Comparison of ENCODE assay signal across 18 cellular contexts in the genomic region with DNA sequence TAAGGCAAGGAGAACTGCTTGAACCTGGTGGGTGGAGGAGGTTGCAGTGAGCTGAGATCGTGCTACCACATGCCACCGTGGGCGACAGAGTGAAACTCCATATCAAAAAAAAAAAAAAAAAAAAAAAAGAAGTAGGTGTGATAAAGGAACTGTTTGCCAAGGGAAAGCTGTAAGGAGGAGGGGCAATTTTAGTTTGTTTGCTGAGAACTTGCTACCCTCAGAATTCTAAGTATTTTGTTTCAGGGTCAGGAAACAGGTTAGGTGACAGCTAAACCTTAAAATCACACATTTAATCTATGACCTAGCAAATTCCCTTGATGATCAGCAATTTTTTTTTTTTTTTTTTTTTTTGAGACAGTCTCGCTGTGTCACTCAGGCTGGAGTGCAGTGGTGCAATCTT. TPM values are rescaled to one million over a fixed set of nuclear protein-coding genes. Genes with fewer than 3 reads are reported as not detected.
DNase-seq lines count a peak whose midpoint lies in the region; ATAC-seq, FAIRE-seq and TF ChIP-seq lines count a peak whose summit lies in the region.
"Had no signal": no experiment of that assay in that cellular context is flagged by ENCODE, and none has a peak within 500 bp of the region (broad histone marks: within the 10 kb centered on the region; RNA-seq: fewer than 3 reads in every experiment).

No MANE protein-coding gene starts in this region.

- H3K27me3 ChIP-seq in upper lobe of right lung (no peaks in the 10 kb centered on the region), endodermal cell (ENCODE audit: control insufficient read depth, insufficient read depth, low read length, poor library complexity, severe bottlenecking) (no peaks in the 10 kb centered on the region)
- H3K27me3 ChIP-seq: BLaER1 treated with 17β-estradiol and CSF1 and Interleukin-3, amounts not matched to agents 10 nM and 100 nM had no signal

- DNase-seq in activated CD4-positive, alpha-beta T cell treated with anti-CD3 and anti-CD28 coated beads for 48 hours = peak; percentile 15
- no peak for DNase-seq in activated CD4-positive, alpha-beta T cell treated with anti-CD3 and anti-CD28 coated beads for 4 hours
- peak; percentile 20 for DNase-seq in stimulated activated CD4-positive, alpha-beta T cell treated with anti-CD3 and anti-CD28 coated beads, Interleukin-15, amount 100 ng/mL, for 24 hours
- no peak for DNase-seq in stimulated activated CD4-positive, alpha-beta T cell treated with anti-CD3 and anti-CD28 coated beads, Interleukin-4, amount 100 ng/mL, for 1 hour
- DNase-seq in immature natural killer cell (peak; percentile 43 to 72 (median 64)), upper lobe of right lung (no peak), endodermal cell (no peak), frontal cortex (ENCODE audit: low spot score in 2 of 2) (no peak)
- DNase-seq: 8988T, KG1, NCI-H1417 treated with DMSO at 0.1 percent for 48 hours, NCI-H1930, NCI-H2171, NCI-H446 treated with DMSO at 0.1 percent for 48 hours, NCI-H748 treated with DMSO at 0.1 percent for 48 hours, OCI-M1 had no signal

- H3K27ac Mint-ChIP-seq in immature natural killer cell (peak overlapping the region; percentile 40 to 91 (median 74)), endodermal cell (no peak overlapping the region)
- H3K27ac Mint-ChIP-seq: GM23338 had no signal

- H3K36me3 Mint-ChIP-seq in immature natural killer cell (peaks cover 0 to 7% (median 0%) of the 10 kb centered on the region in 3 donors), endodermal cell (ENCODE audit: low read depth) (peaks cover 5% of the 10 kb centered on the region)

- intact Hi-C loops in upper lobe of right lung (cut with DNase I) = no loop called here

- H3K9ac ChIP-seq in endodermal cell (ENCODE audit: extremely low read depth, low read length, poor library complexity, severe bottlenecking) = no peak overlapping the region
- H3K9ac ChIP-seq: BLaER1 treated with 17β-estradiol and CSF1 and Interleukin-3, amounts not matched to agents 10 nM and 100 nM had no signal

- FAIRE-seq in frontal cortex (lab: Jason Lieb, UNC) = no peak

- H3K4me1 Mint-ChIP-seq in immature natural killer cell (peaks cover 24 to 28% of the 10 kb centered on the region in 2 donors), endodermal cell (peaks cover 6% of the 10 kb centered on the region)
- H3K4me1 Mint-ChIP-seq: GM23338 had no signal

- TF ChIP-seq CTCF in upper lobe of right lung (IDR thresholded peaks at IDR 0.05) (no peak), endodermal cell (conservative IDR thresholded peaks at IDR 0.05) (no peak)

- H3K9me3 Mint-ChIP-seq in immature natural killer cell = no peaks in the 10 kb centered on the region
- peaks cover 7% of the 10 kb centered on the region for H3K9me3 Mint-ChIP-seq in endodermal cell

- H3K4me1 ChIP-seq in upper lobe of right lung (no peaks in the 10 kb centered on the region), endodermal cell (ENCODE audit: control insufficient read depth, insufficient read depth, low read length) (no peaks in the 10 kb centered on the region)
- H3K4me1 ChIP-seq: BLaER1 treated with 17β-estradiol and CSF1 and Interleukin-3, amounts not matched to agents 10 nM and 100 nM had no signal

- 80 to 100% methylated on average over 1 to 4 of the region's 4 CpGs for WGBS in endodermal cell (ENCODE audit: insufficient coverage in 1 of 2, insufficient read length in 1 of 2), 2 experiments

- H3K4me3 ChIP-seq in upper lobe of right lung (no peak overlapping the region), endodermal cell (ENCODE audit: low read length) (no peak overlapping the region)
- H3K4me3 ChIP-seq: BLaER1 treated with 17β-estradiol and CSF1 and Interleukin-3, amounts not matched to agents 10 nM and 100 nM; GM23338 had no signal

- H3K27ac ChIP-seq in upper lobe of right lung (no peak overlapping the region), endodermal cell (ENCODE audit: low read depth, low read length) (no peak overlapping the region)
- H3K27ac ChIP-seq: BLaER1 treated with 17β-estradiol and CSF1 and Interleukin-3, amounts not matched to agents 10 nM and 100 nM had no signal

- ATAC-seq in upper lobe of right lung = peak; percentile 62
- ATAC-seq: GM23338 had no signal

- peak overlapping the region; percentile 46 to 77 (median 56) for H3K4me3 Mint-ChIP-seq in immature natural killer cell
- no peak overlapping the region for H3K4me3 Mint-ChIP-seq in endodermal cell
- H3K4me3 Mint-ChIP-seq: GM23338 had no signal

- H3K9me3 ChIP-seq in upper lobe of right lung (no peaks in the 10 kb centered on the region), endodermal cell (ENCODE audit: control insufficient read depth, low read length) (peaks cover 4% of the 10 kb centered on the region)

- H3K36me3 ChIP-seq in upper lobe of right lung (no peaks in the 10 kb centered on the region), endodermal cell (ENCODE audit: control insufficient read depth, insufficient read depth, low read length) (no peaks in the 10 kb centered on the region)
- H3K36me3 ChIP-seq: BLaER1 treated with 17β-estradiol and CSF1 and Interleukin-3, amounts not matched to agents 10 nM and 100 nM had no signal

- H3K27me3 Mint-ChIP-seq in immature natural killer cell (ENCODE audit: low read depth in 3 of 3) (peaks cover 0 to 9% (median 9%) of the 10 kb centered on the region in 3 donors), endodermal cell (ENCODE audit: insufficient read depth) (no peaks in the 10 kb centered on the region)

RNA-seq across cellular contexts. Expression of gene ARRDC3, which starts 7.2 kb away (rescaled TPM):
- 10 to 100 TPM; 39.1 to 51.5 (median 50.3) TPM for polyA plus RNA-seq in immature natural killer cell
- 103 TPM for total RNA-seq in upper lobe of right lung
- 10 to 100 TPM; 30.5 to 60.7 TPM for total RNA-seq in endodermal cell
- polyA plus RNA-seq in endodermal cell (2013, experiment 1 of 2) = 55.6 TPM
- 57.6 TPM for polyA plus RNA-seq in endodermal cell (2013, experiment 2 of 2)
- total RNA-seq in frontal cortex = 259 TPM

Comparison
In these comparisons a context has a peak if more than half of its experiments do, and no peak if none do; other contexts are left out.
1. DNase-seq: peak in activated CD4-positive, alpha-beta T cell treated with anti-CD3 and anti-CD28 coated beads for 48 hours (single experiment), stimulated activated CD4-positive, alpha-beta T cell treated with anti-CD3 and anti-CD28 coated beads, Interleukin-15, amount 100 ng/mL, for 24 hours (single experiment) and immature natural killer cell (3 of 3); none in activated CD4-positive, alpha-beta T cell treated with anti-CD3 and anti-CD28 coated beads for 4 hours (0 of 2), stimulated activated CD4-positive, alpha-beta T cell treated with anti-CD3 and anti-CD28 coated beads, Interleukin-4, amount 100 ng/mL, for 1 hour (single experiment), upper lobe of right lung (single experiment), endodermal cell (single experiment) and frontal cortex (0 of 2).